ENCODE assay signal across 7 cellular contexts in the genomic region with DNA sequence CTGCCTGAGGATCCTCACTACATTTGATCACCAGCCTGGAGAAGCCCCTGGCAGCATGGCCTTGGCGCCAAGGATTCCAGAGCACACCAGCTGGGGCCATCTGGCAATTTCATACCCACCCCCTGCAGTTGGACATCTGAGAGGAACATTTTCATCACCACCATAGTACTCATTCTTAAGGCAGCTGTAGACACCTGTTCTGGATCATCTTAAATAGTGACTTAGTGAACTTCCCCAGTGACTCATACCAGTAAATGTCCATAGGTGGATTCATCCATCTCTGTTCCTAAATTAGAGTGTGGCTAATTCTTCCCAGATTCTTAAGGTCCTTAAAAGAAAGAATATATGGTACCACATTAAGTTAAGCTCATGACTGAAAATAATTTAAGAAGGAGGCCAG. TPM values are rescaled to one million over a fixed set of nuclear protein-coding genes. Genes with fewer than 3 reads are reported as not detected.
"Had no signal": no experiment of that assay in that cellular context is flagged by ENCODE, and none has a peak within 500 bp of the region (broad histone marks: within the 10 kb centered on the region; RNA-seq: fewer than 3 reads in every experiment).

No MANE protein-coding gene starts in this region.

RNA-seq across cellular contexts. Expression of a gene that starts 45.6 kb away (rescaled TPM):
- total RNA-seq: activated naive CD4-positive, alpha-beta T cell treated with anti-CD3 and anti-CD28 coated beads for 36 hours; adrenal gland; astrocyte; bronchial epithelial cell; cardiac septum had no signal
- polyA plus RNA-seq: aorta, cardiac muscle cell had no signal
